Comparison of ENCODE assay signal across 16 cellular contexts in the genomic region with DNA sequence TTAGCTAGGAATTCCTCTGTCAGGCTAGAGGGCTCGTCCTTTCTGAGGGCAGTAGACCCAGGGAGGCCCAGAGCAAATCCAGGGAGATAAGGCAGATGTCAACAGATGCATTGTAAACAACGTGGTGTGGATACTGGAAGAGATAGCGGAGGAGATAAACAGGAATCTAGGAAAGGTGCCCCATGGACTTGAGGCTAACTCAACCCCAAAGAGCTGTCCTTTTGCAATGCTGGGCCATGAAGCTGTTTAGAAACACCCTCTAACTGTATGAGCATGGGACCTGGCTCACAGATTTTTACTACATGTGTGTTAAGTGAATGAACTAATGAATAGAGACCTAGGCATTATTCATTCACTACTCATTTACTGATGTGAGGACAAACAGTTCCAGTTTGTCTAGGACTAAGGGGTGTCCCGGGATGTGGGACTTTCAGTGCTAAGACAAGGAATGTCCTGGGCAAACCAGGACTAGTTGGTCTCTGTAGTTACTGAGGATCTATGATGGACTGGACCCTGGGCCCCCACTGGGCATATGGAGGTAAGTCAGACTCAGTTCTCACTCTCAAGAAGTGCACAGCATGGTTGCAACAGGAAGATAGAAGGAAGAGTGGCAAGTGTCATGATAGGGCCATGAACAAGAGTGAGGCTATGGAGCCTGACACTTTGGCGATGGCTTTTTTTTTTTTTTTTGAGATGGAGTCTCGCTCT.
"Had no signal": no experiment of that assay in that cellular context is flagged by ENCODE, and none has a peak within 500 bp of the region (broad histone marks: within the 10 kb centered on the region; RNA-seq: fewer than 3 reads in every experiment).

No MANE protein-coding gene starts in this region.

- H3K4me1 Mint-ChIP-seq: activated CD4-positive, alpha-beta T cell treated with anti-CD3 and anti-CD28 coated beads for 36 hours; activated CD8-positive, alpha-beta memory T cell treated with anti-CD3 and anti-CD28 coated beads, Interleukin-2, amount 10 ng/mL, durations not matched to agents 7 days and 5 days; activated naive CD4-positive, alpha-beta T cell treated with anti-CD3 and anti-CD28 coated beads, Interleukin-2, amount 10 ng/mL, durations not matched to agents 7 days and 5 days; central memory CD8-positive, alpha-beta T cell; naive B cell; stimulated activated naive B cell treated with anti-CD40 and anti-IgM and Interleukin-4, amounts not matched to agents 10 μg/mL and 1 μg/mL and 100 μg/mL, for 72 hours had no signal

- H3K9me3 ChIP-seq: SJSA1 had no signal

- DNase-seq: activated CD4-positive, alpha-beta memory T cell treated with anti-CD3 and anti-CD28 coated beads for 36 hours; activated CD4-positive, alpha-beta T cell treated with anti-CD3 and anti-CD28 coated beads for 36 hours; activated CD8-positive, alpha-beta memory T cell treated with anti-CD3 and anti-CD28 coated beads, Interleukin-2, amount 10 ng/mL, durations not matched to agents 7 days and 5 days; activated naive CD4-positive, alpha-beta T cell treated with anti-CD3 and anti-CD28 coated beads, Interleukin-2, amount 10 ng/mL, durations not matched to agents 7 days and 5 days; activated T-cell treated with anti-CD3 and anti-CD28 coated beads, Interleukin-2, amount 50 U/mL, for 1 hour; effector memory CD4-positive, alpha-beta T cell; foreskin keratinocyte; heart left ventricle; naive B cell; stimulated activated CD4-positive, alpha-beta T cell treated with anti-CD3 and anti-CD28 coated beads, Interleukin-2, amount 100 ng/mL, for 48 hours; stimulated activated naive B cell treated with anti-CD40 and anti-IgM and Interleukin-4, amounts not matched to agents 10 μg/mL and 1 μg/mL and 100 μg/mL, for 72 hours; T-helper 9 cell had no signal

- H3K27me3 ChIP-seq: foreskin keratinocyte, heart left ventricle, SJSA1 had no signal

- ATAC-seq: activated CD4-positive, alpha-beta T cell treated with anti-CD3 and anti-CD28 coated beads for 36 hours; activated CD8-positive, alpha-beta memory T cell treated with anti-CD3 and anti-CD28 coated beads, Interleukin-2, amount 10 ng/mL, durations not matched to agents 7 days and 5 days; foreskin keratinocyte; heart left ventricle; stimulated activated naive B cell treated with anti-CD40 and anti-IgM and Interleukin-4, amounts not matched to agents 10 μg/mL and 1 μg/mL and 100 μg/mL, for 72 hours had no signal

- H3K4me1 ChIP-seq: foreskin keratinocyte, heart left ventricle, SJSA1 had no signal

- H3K4me3 Mint-ChIP-seq: activated CD4-positive, alpha-beta memory T cell treated with anti-CD3 and anti-CD28 coated beads for 36 hours; activated CD4-positive, alpha-beta T cell treated with anti-CD3 and anti-CD28 coated beads for 36 hours; activated CD8-positive, alpha-beta memory T cell treated with anti-CD3 and anti-CD28 coated beads, Interleukin-2, amount 10 ng/mL, durations not matched to agents 7 days and 5 days; activated naive CD4-positive, alpha-beta T cell treated with anti-CD3 and anti-CD28 coated beads, Interleukin-2, amount 10 ng/mL, durations not matched to agents 7 days and 5 days; central memory CD8-positive, alpha-beta T cell; naive B cell; stimulated activated naive B cell treated with anti-CD40 and anti-IgM and Interleukin-4, amounts not matched to agents 10 μg/mL and 1 μg/mL and 100 μg/mL, for 72 hours; type B pancreatic cell had no signal

- H3K27ac Mint-ChIP-seq: activated CD4-positive, alpha-beta memory T cell treated with anti-CD3 and anti-CD28 coated beads for 36 hours; activated CD4-positive, alpha-beta T cell treated with anti-CD3 and anti-CD28 coated beads for 36 hours; activated CD8-positive, alpha-beta memory T cell treated with anti-CD3 and anti-CD28 coated beads, Interleukin-2, amount 10 ng/mL, durations not matched to agents 7 days and 5 days; activated naive CD4-positive, alpha-beta T cell treated with anti-CD3 and anti-CD28 coated beads, Interleukin-2, amount 10 ng/mL, durations not matched to agents 7 days and 5 days; naive B cell; stimulated activated naive B cell treated with anti-CD40 and anti-IgM and Interleukin-4, amounts not matched to agents 10 μg/mL and 1 μg/mL and 100 μg/mL, for 72 hours; type B pancreatic cell had no signal

- H3K36me3 Mint-ChIP-seq: stimulated activated naive B cell treated with anti-CD40 and anti-IgM and Interleukin-4, amounts not matched to agents 10 μg/mL and 1 μg/mL and 100 μg/mL, for 72 hours had no signal

- H3K27me3 Mint-ChIP-seq: activated CD4-positive, alpha-beta memory T cell treated with anti-CD3 and anti-CD28 coated beads for 36 hours; activated CD4-positive, alpha-beta T cell treated with anti-CD3 and anti-CD28 coated beads for 36 hours; activated CD8-positive, alpha-beta memory T cell treated with anti-CD3 and anti-CD28 coated beads, Interleukin-2, amount 10 ng/mL, durations not matched to agents 7 days and 5 days; activated naive CD4-positive, alpha-beta T cell treated with anti-CD3 and anti-CD28 coated beads, Interleukin-2, amount 10 ng/mL, durations not matched to agents 7 days and 5 days; naive B cell; stimulated activated naive B cell treated with anti-CD40 and anti-IgM and Interleukin-4, amounts not matched to agents 10 μg/mL and 1 μg/mL and 100 μg/mL, for 72 hours; type B pancreatic cell had no signal

- H3K27ac ChIP-seq: foreskin keratinocyte, heart left ventricle, SJSA1, VCaP had no signal
